ENCODE assay signal across 1 cellular context in the genomic region with DNA sequence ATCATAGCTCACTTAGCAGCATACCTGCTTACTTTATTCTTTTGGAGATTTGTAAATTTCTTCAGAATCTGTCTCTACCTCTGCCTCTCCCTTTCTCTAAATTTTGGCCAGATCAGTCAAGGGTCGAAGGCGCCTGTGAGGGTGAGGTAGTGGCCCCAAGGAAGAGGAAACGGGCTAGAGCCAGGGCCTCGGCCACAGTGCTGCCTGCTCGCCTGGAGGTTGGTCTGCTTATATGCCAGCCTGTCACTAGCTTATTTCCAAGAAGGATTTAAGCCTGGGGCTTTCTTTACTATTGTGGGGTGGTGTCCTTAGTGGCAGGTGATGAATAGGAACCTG.
A peak's percentile ranks its signal among the peaks of the same experiment; 100 is the strongest.
TF ChIP-seq lines count a peak whose summit lies in the region.

No MANE protein-coding gene starts in this region.

TF ChIP-seq in HepG2, 621 proteins besides CTCF, POLR2A, EP300 and RAD21:
- TF ChIP-seq, protein P1, sequence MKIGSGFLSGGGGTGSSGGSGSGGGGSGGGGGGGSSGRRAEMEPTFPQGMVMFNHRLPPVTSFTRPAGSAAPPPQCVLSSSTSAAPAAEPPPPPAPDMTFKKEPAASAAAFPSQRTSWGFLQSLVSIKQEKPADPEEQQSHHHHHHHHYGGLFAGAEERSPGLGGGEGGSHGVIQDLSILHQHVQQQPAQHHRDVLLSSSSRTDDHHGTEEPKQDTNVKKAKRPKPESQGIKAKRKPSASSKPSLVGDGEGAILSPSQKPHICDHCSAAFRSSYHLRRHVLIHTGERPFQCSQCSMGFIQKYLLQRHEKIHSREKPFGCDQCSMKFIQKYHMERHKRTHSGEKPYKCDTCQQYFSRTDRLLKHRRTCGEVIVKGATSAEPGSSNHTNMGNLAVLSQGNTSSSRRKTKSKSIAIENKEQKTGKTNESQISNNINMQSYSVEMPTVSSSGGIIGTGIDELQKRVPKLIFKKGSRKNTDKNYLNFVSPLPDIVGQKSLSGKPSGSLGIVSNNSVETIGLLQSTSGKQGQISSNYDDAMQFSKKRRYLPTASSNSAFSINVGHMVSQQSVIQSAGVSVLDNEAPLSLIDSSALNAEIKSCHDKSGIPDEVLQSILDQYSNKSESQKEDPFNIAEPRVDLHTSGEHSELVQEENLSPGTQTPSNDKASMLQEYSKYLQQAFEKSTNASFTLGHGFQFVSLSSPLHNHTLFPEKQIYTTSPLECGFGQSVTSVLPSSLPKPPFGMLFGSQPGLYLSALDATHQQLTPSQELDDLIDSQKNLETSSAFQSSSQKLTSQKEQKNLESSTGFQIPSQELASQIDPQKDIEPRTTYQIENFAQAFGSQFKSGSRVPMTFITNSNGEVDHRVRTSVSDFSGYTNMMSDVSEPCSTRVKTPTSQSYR (CRISPR knock-in tag; IDR thresholded peaks at IDR 0.05; ENCODE audit: borderline replicate concordance) = no peak
- peak; percentile 63; the same call in 1 of the 2 replicates for TF ChIP-seq ZNF546 (CRISPR knock-in tag; conservative IDR thresholded peaks at IDR 0.05)
TF ChIP-seq in HepG2: peak in this region for 1.
